In genomic region chr3:105620236-105620635, GRCh38 we compare ENCODE assay signal across 26 cellular contexts.
"Had no signal": no experiment of that assay in that cellular context is flagged by ENCODE, and none has a peak within 500 bp of the region (broad histone marks: within the 10 kb centered on the region; RNA-seq: fewer than 3 reads in every experiment).

No MANE protein-coding gene starts in this region.

- DNase-seq: colonic mucosa; cortex of kidney; effector CD8-positive, alpha-beta T cell; effector memory CD8-positive, alpha-beta T cell; endodermal cell; erythroblast; esophagus squamous epithelium; foreskin fibroblast; foreskin melanocyte; gastrocnemius medialis; glutamatergic neuron; head of caudate nucleus; heart right ventricle; hippocampal formation; left cardiac atrium; left lung; left ventricle myocardium superior; lower lobe of right lung; mucosa of descending colon; naive B cell; naive thymus-derived CD8-positive, alpha-beta T cell had no signal

- H3K4me1 ChIP-seq: colonic mucosa, esophagus squamous epithelium, gastrocnemius medialis, heart right ventricle, left lung, lower lobe of right lung had no signal

- H3K4me3 ChIP-seq: colonic mucosa, esophagus squamous epithelium, gastrocnemius medialis, heart right ventricle, left lung, lower lobe of right lung, mucosa of descending colon had no signal

- H3K27ac Mint-ChIP-seq: dendritic cell treated with granulocyte-macrophage colony-stimulating factor and Interleukin-4, amounts not matched to agents 40 ng/mL and 50 ng/mL, for 4 days; effector memory CD8-positive, alpha-beta T cell; endodermal cell; memory B cell; mesothelial cell of epicardium; naive thymus-derived CD8-positive, alpha-beta T cell had no signal

- H3K27me3 ChIP-seq: colonic mucosa, esophagus squamous epithelium, gastrocnemius medialis, heart right ventricle, left lung had no signal

- ATAC-seq: effector memory CD8-positive, alpha-beta T cell; esophagus mucosa; gastrocnemius medialis; heart right ventricle; left cardiac atrium; left lung; left ventricle myocardium superior; lower lobe of right lung; mucosa of descending colon; naive thymus-derived CD8-positive, alpha-beta T cell had no signal

- H3K4me1 Mint-ChIP-seq: endodermal cell; memory B cell; naive B cell; naive thymus-derived CD8-positive, alpha-beta T cell had no signal

- H3K27me3 Mint-ChIP-seq: dendritic cell treated with granulocyte-macrophage colony-stimulating factor and Interleukin-4, amounts not matched to agents 40 ng/mL and 50 ng/mL, for 4 days; effector memory CD8-positive, alpha-beta T cell; naive thymus-derived CD8-positive, alpha-beta T cell had no signal

- H3K9me3 ChIP-seq: colonic mucosa, esophagus squamous epithelium, gastrocnemius medialis, heart right ventricle, left lung, lower lobe of right lung, mucosa of descending colon had no signal

- H3K4me3 Mint-ChIP-seq: dendritic cell treated with granulocyte-macrophage colony-stimulating factor and Interleukin-4, amounts not matched to agents 40 ng/mL and 50 ng/mL, for 4 days; effector memory CD8-positive, alpha-beta T cell; endodermal cell; memory B cell; mesothelial cell of epicardium; naive B cell; naive thymus-derived CD8-positive, alpha-beta T cell had no signal

- H3K36me3 Mint-ChIP-seq: memory B cell; mesothelial cell of epicardium; naive B cell; naive thymus-derived CD8-positive, alpha-beta T cell had no signal

- H3K36me3 ChIP-seq: colonic mucosa, esophagus squamous epithelium, gastrocnemius medialis, heart right ventricle, left lung, lower lobe of right lung had no signal

- H3K27ac ChIP-seq: colonic mucosa, epithelial cell of prostate, esophagus squamous epithelium, gastrocnemius medialis, heart right ventricle, left lung, lower lobe of right lung had no signal

- H3K9me3 Mint-ChIP-seq: dendritic cell treated with granulocyte-macrophage colony-stimulating factor and Interleukin-4, amounts not matched to agents 40 ng/mL and 50 ng/mL, for 4 days; effector memory CD8-positive, alpha-beta T cell; endodermal cell; memory B cell; mesothelial cell of epicardium; naive B cell; naive thymus-derived CD8-positive, alpha-beta T cell had no signal
